ENCODE assay signal across 20 cellular contexts in the genomic region with DNA sequence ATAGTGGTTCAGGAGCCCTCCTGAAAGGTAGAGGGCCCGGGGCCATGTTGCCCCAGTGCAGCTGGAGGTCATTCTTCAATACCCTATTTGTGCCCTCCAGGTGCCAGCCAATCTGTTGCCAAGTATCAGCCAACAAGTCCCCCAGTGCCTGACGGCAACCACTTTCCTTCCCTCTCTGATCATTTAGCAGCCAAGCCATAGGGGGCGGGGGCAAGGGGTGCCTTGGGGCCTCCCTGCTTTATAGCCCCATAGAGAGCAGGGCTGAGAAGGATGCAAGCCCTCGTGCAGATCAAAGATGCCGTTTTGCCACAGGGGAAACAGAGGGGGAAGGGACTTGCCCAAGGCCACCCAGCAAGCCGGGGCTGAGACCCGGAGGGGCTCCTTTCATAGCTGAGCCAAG.
"Had no signal": no experiment of that assay in that cellular context is flagged by ENCODE, and none has a peak within 500 bp of the region (broad histone marks: within the 10 kb centered on the region; RNA-seq: fewer than 3 reads in every experiment).

No MANE protein-coding gene starts in this region.

- H3K27me3 ChIP-seq: colonic mucosa, foreskin keratinocyte, hepatocyte, neutrophil, thyroid gland, upper lobe of left lung, uterus had no signal

- H3K27ac ChIP-seq: colonic mucosa, foreskin keratinocyte, hepatocyte, left ventricle myocardium inferior, neutrophil, psoas muscle, skin epidermis, thyroid gland, upper lobe of left lung, uterus had no signal

- H3K36me3 ChIP-seq: colonic mucosa, left ventricle myocardium inferior, neutrophil, thyroid gland, upper lobe of left lung, uterus had no signal

- H3K4me3 ChIP-seq: colonic mucosa, hepatocyte, left ventricle myocardium inferior, lung, psoas muscle, skin epidermis, thyroid gland, upper lobe of left lung, uterus had no signal

- H3K4me2 ChIP-seq: hepatocyte had no signal

- H3K9me3 ChIP-seq: colonic mucosa, neutrophil, psoas muscle, thyroid gland, upper lobe of left lung, uterus had no signal

- H3K4me1 ChIP-seq: colonic mucosa, left ventricle myocardium inferior, psoas muscle, thyroid gland, upper lobe of left lung, uterus had no signal

- DNase-seq: colonic mucosa; effector CD4-positive, alpha-beta T cell; endodermal cell; erythroblast; foreskin keratinocyte; kidney; left cardiac atrium; left ventricle myocardium inferior; mesenchymal stem cell; naive B cell; psoas muscle; retina; stimulated activated naive CD4-positive, alpha-beta T cell; thyroid gland; upper lobe of left lung; uterus had no signal
